Comparison of ENCODE assay signal across 8 cellular contexts in the genomic region with DNA sequence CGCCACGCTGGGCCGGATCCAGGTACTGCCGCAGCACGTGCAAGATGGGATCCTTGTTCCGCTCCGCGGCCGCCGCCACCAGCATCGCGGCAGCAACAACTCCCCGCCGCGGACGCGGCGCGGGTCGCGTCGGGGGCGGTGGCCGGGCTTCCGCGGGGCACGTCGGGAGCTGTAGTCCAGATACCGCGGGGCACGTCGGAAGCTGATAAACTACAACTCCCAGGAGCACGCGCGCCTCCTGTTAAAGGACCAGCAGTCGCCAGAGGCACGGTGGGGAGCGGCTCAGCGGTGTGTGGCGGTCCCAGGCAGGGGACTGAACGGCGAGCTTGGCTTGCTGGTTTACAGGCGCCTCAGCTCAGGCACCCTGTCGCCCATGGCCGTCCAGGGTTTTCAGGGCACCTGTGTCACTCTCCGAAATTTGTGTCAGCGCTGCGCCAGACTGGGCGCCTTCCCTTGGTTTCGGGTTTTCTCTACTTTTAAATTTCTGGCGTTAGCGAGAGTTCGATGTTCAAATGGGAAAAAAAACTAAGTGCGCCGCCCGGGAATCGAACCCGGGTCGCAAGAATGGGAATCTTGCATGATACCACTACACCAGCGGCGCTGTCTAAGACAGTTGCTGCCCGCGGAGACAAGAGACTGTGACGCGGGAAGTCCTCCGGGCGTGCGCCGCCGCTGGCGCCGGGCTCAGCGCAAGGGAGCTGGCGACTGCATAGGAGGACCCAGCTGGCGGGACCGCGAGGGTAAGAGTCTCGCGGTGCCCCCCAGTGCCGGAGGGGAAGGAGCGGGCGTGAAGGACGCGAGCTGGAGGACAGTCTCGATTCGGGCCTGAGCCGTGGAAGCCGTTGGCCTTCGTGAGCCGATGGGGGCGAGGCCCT. TPM values are rescaled to one million over a fixed set of nuclear protein-coding genes. Genes with fewer than 3 reads are reported as not detected.
DNase-seq lines count a peak whose midpoint lies in the region; ATAC-seq and TF ChIP-seq lines count a peak whose summit lies in the region.

A gene (minus strand): TSS at position 100 of the 875 bp plus-strand sequence. CDS start 15 bp downstream, at position 85.

- H3K4me1 Mint-ChIP-seq in naive thymus-derived CD8-positive, alpha-beta T cell = peaks cover 3 to 18% (median 7%) of the 10 kb centered on the region in 4 donors
- peaks cover 20 to 29% of the 10 kb centered on the region in 2 donors for H3K4me1 Mint-ChIP-seq in stimulated activated naive B cell treated with anti-CD40 and anti-IgM and Interleukin-4, amounts not matched to agents 10 μg/mL and 1 μg/mL and 100 μg/mL, for 72 hours

- peak within 1 kb of the TSS; percentile 88 for H3K9ac ChIP-seq in fibroblast of lung (ENCODE audit: insufficient read depth, low read length)

- POLR2A ChIA-PET in naive thymus-derived CD8-positive, alpha-beta T cell (lab: Charles Lee) = interaction anchor here (0.5 to 3.4 kb wide), 25 partner anchors 10 to 1328 kb away, joined by 3 to 29 read pairs (median 4); a partner anchor contains a TSS

- H3K27ac Mint-ChIP-seq in naive thymus-derived CD8-positive, alpha-beta T cell = peak within 1 kb of the TSS; percentile 95 to 100 (median 98)
- H3K27ac Mint-ChIP-seq in stimulated activated naive B cell treated with anti-CD40 and anti-IgM and Interleukin-4, amounts not matched to agents 10 μg/mL and 1 μg/mL and 100 μg/mL, for 72 hours = peak within 1 kb of the TSS; percentile 100

- peak within 1 kb of the TSS; percentile 77 for H3K27ac ChIP-seq in fibroblast of lung (ENCODE audit: insufficient read depth, low read length)

- no peaks in the 10 kb centered on the region for H3K4me1 ChIP-seq in fibroblast of lung (ENCODE audit: control insufficient read depth, extremely low read depth, insufficient read depth, low read length)

- H3K79me2 ChIP-seq in fibroblast of lung (ENCODE audit: control insufficient read depth, insufficient read depth, low read length) = peaks cover 4% of the 10 kb centered on the region

- H3K4me3 Mint-ChIP-seq in naive thymus-derived CD8-positive, alpha-beta T cell = peak within 1 kb of the TSS; percentile 94 to 99 (median 98)
- H3K4me3 Mint-ChIP-seq in stimulated activated naive B cell treated with anti-CD40 and anti-IgM and Interleukin-4, amounts not matched to agents 10 μg/mL and 1 μg/mL and 100 μg/mL, for 72 hours = peak within 1 kb of the TSS; percentile 93 to 94

- peaks cover 0 to 6% (median 0%) of the 10 kb centered on the region in 9 donors for H3K9me3 Mint-ChIP-seq in naive thymus-derived CD8-positive, alpha-beta T cell
- H3K9me3 Mint-ChIP-seq in stimulated activated naive B cell treated with anti-CD40 and anti-IgM and Interleukin-4, amounts not matched to agents 10 μg/mL and 1 μg/mL and 100 μg/mL, for 72 hours = peaks cover 0 to 2% of the 10 kb centered on the region in 2 donors

- H3K9me3 ChIP-seq in fibroblast of lung (ENCODE audit: control insufficient read depth, insufficient read depth, low read depth, low read length) = no peaks in the 10 kb centered on the region

- H3K4me2 ChIP-seq in fibroblast of lung (ENCODE audit: extremely low read depth, insufficient read depth, low read length) = peak within 1 kb of the TSS; percentile 67

- peak; percentile 85 to 86 for ATAC-seq in naive thymus-derived CD8-positive, alpha-beta T cell
- ATAC-seq in stimulated activated naive B cell treated with anti-CD40 and anti-IgM and Interleukin-4, amounts not matched to agents 10 μg/mL and 1 μg/mL and 100 μg/mL, for 72 hours (replicated peaks) = peak; percentile 91 to 92

- H2AFZ ChIP-seq in fibroblast of lung (ENCODE audit: low read length) = peak within 1 kb of the TSS; percentile 97

- H3K27me3 Mint-ChIP-seq in naive thymus-derived CD8-positive, alpha-beta T cell = peaks cover 0 to 4% (median 0%) of the 10 kb centered on the region in 5 donors
- H3K27me3 Mint-ChIP-seq in stimulated activated naive B cell treated with anti-CD40 and anti-IgM and Interleukin-4, amounts not matched to agents 10 μg/mL and 1 μg/mL and 100 μg/mL, for 72 hours = peaks cover 5 to 6% of the 10 kb centered on the region in 2 donors

- 0 out of 2 replicates have a peak, but pooled peaks have one; percentile 21 for TF ChIP-seq CTCF in LNCaP clone FGC (IDR thresholded peaks at IDR 0.05; ENCODE audit: control insufficient read depth, extremely low read depth, insufficient read depth)
- no peak for TF ChIP-seq CTCF in fibroblast of lung (conservative IDR thresholded peaks at IDR 0.05 in 1 of 2, IDR thresholded peaks at IDR 0.05 in 1 of 2; ENCODE audit: low read depth in 1 of 2, low read length in 2 of 2)

- H3K4me3 ChIP-seq in LNCaP clone FGC (ENCODE audit: low read depth, low read length) (peak within 1 kb of the TSS; percentile 87), fibroblast of lung (replicated peaks in 1 of 4; ENCODE audit: control extremely low read depth in 1 of 4, insufficient read depth in 1 of 4, low read depth in 3 of 4, low read length in 4 of 4) (peak within 1 kb of the TSS; percentile 72 to 85 (median 82))

- peak; percentile 94 for DNase-seq in EL
- peak; percentile 90 for DNase-seq in GOT3 (lab: John Stamatoyannopoulos, UW)
- DNase-seq in LNCaP clone FGC (ENCODE audit: low read depth) = peak; percentile 84
- peak; percentile 98 for DNase-seq in RPMI8226
- DNase-seq in activated T-helper 1 cell treated with anti-CD3 and anti-CD28 coated beads, Interleukin-2, amount 50 U/mL, for 16 hours (ENCODE audit: low read depth in 1 of 2, low spot score in 1 of 2) = peak; percentile 83 to 87
- peak; percentile 89 to 94 for DNase-seq in fibroblast of lung (ENCODE audit: low read depth in 2 of 2)
- peak; percentile 86 to 99 (median 92) for DNase-seq in naive thymus-derived CD8-positive, alpha-beta T cell
- DNase-seq in stimulated activated naive B cell treated with anti-CD40 and anti-IgM and Interleukin-4, amounts not matched to agents 10 μg/mL and 1 μg/mL and 100 μg/mL, for 72 hours = peak; percentile 88

- no peaks in the 10 kb centered on the region for H4K20me1 ChIP-seq in fibroblast of lung (ENCODE audit: control insufficient read depth, extremely low read depth, insufficient read depth, low read length)

- no peaks in the 10 kb centered on the region for H3K27me3 ChIP-seq in fibroblast of lung (ENCODE audit: control insufficient read depth, insufficient read depth, low read length)

- H3K36me3 ChIP-seq in fibroblast of lung (ENCODE audit: control insufficient read depth, insufficient read depth, low read length) = peaks cover 11% of the 10 kb centered on the region

- H3K36me3 Mint-ChIP-seq in naive thymus-derived CD8-positive, alpha-beta T cell = peaks cover 0 to 2% (median 0%) of the 10 kb centered on the region in 3 donors
- H3K36me3 Mint-ChIP-seq in stimulated activated naive B cell treated with anti-CD40 and anti-IgM and Interleukin-4, amounts not matched to agents 10 μg/mL and 1 μg/mL and 100 μg/mL, for 72 hours = peaks cover 6 to 7% of the 10 kb centered on the region in 2 donors

RNA-seq across cellular contexts. Expression of the gene that starts here (rescaled TPM):
- 71.7 and 75.2 TPM in 2 replicates for total RNA-seq in fibroblast of lung
- polyA plus RNA-seq in fibroblast of lung = 39.2 and 49.7 TPM in 2 replicates
- 84.9 and 119 TPM in 2 replicates for polyA plus RNA-seq in fibroblast of lung (2012)
- polyA minus RNA-seq in fibroblast of lung (ENCODE audit: low replicate concordance) = 47.6 and 53.0 TPM in 2 replicates
- total RNA-seq in naive thymus-derived CD8-positive, alpha-beta T cell = 10 to 100 TPM; 69.2 to 72.6 TPM
- polyA plus RNA-seq in naive thymus-derived CD8-positive, alpha-beta T cell = 10 to 100 TPM; 88.4 to 98.4 (median 89.8) TPM

Comparison
In these comparisons a context has a peak if more than half of its experiments do, and no peak if none do; other contexts are left out.
1. Peak in every context shown above with its lines: DNase-seq, ATAC-seq, H3K4me3 ChIP-seq and H3K27ac ChIP-seq.